In genomic region chr4:1628892-1629703, GRCh38 we compare ENCODE assay signal across 8 cellular contexts. TPM values are rescaled to one million over a fixed set of nuclear protein-coding genes. Genes with fewer than 3 reads are reported as not detected.
A peak's percentile ranks its signal among the peaks of the same experiment; 100 is the strongest.
DNase-seq lines count a peak whose midpoint lies in the region; ATAC-seq and TF ChIP-seq lines count a peak whose summit lies in the region.

No MANE protein-coding gene starts in this region.

- H3K9me3 ChIP-seq in SJSA1 (replicated peaks): no peaks in the 10 kb centered on the region
- no peaks in the 10 kb centered on the region for H3K9me3 ChIP-seq in prostate gland
- no peaks in the 10 kb centered on the region for H3K9me3 ChIP-seq in vagina

- DNase-seq in D341Med (ENCODE audit: low spot score) (peak; percentile 93), SJSA1 (ENCODE audit: low read depth in 1 of 2, low spot score in 2 of 2) (peak; percentile 19 to 49), Right ventricle myocardium inferior (ENCODE audit: missing footprints) (peak; percentile 87), prostate gland (ENCODE audit: low spot score) (peak; percentile 28), vagina (ENCODE audit: extremely low spot score in 2 of 2) (no peak)
- DNase-seq in activated gamma-delta T cell treated with anti-CD3 and anti-CD28 coated beads, Interleukin-2, amount 50 U/mL, for 16 hours (ENCODE audit: low read depth): peak; percentile 48

- H3K36me3 ChIP-seq in SJSA1 (no peaks in the 10 kb centered on the region), prostate gland (no peaks in the 10 kb centered on the region), vagina (no peaks in the 10 kb centered on the region)

- H3K4me3 ChIP-seq in SJSA1 (no peak overlapping the region), prostate gland (no peak overlapping the region), vagina (no peak overlapping the region)

- TF ChIP-seq CTCF in prostate gland (IDR thresholded peaks at IDR 0.05): peak; percentile 79 to 95 (median 90)
- TF ChIP-seq CTCF in vagina (IDR thresholded peaks at IDR 0.05): peak; percentile 66 to 90 (median 82)

- H3K4me1 ChIP-seq in SJSA1 (replicated peaks) (no peaks in the 10 kb centered on the region), prostate gland (replicated peaks) (no peaks in the 10 kb centered on the region), vagina (no peaks in the 10 kb centered on the region)

- ATAC-seq in HG03432 (IDR thresholded peaks at IDR 0.05; ENCODE audit: unreplicated experiment): peak; percentile 54
- ATAC-seq in Right ventricle myocardium inferior: peak; percentile 77
- ATAC-seq in HG03520 (IDR thresholded peaks at IDR 0.05; ENCODE audit: unreplicated experiment): no peak

- no peak for TF ChIP-seq POLR2A in prostate gland (IDR thresholded peaks at IDR 0.05)
- no peak for TF ChIP-seq POLR2A in vagina (IDR thresholded peaks at IDR 0.05)

- H3K27ac ChIP-seq in SJSA1 (no peak overlapping the region), prostate gland (no peak overlapping the region), vagina (no peak overlapping the region)

- 31% methylated on average over 19 of the region's 25 CpGs for WGBS in prostate gland

- intact Hi-C loops in Right ventricle myocardium inferior (cut with DNase I) (loop anchor here (2.0 kb wide), 1 partner anchor 272 kb away; no protein-coding TSS in a partner anchor), prostate gland (cut with DNase I) (no loop called here), vagina (cut with DNase I) (no loop called here)

- H3K27me3 ChIP-seq in SJSA1 (replicated peaks): no peaks in the 10 kb centered on the region
- H3K27me3 ChIP-seq in prostate gland (replicated peaks; ENCODE audit: insufficient read depth): no peaks in the 10 kb centered on the region
- H3K27me3 ChIP-seq in vagina: no peaks in the 10 kb centered on the region

RNA-seq across cellular contexts. Expression of gene FAM53A, which starts 55.0 kb away (rescaled TPM):
- total RNA-seq in SJSA1 (2014; rRNA removed; shearing (Covaris generic)): 0.39 TPM in 1 of 2 replicates, not detected in the other
- 0.49 TPM for total RNA-seq in Right ventricle myocardium inferior
- 10 to 100 TPM in 1 of 2 donors, 1 to 10 TPM in 1; 2.3 to 16.8 TPM for total RNA-seq in prostate gland
- 13.8 TPM for total RNA-seq in vagina

Comparison
In these comparisons a context has a peak if more than half of its experiments do, and no peak if none do; other contexts are left out.
1. DNase-seq: peak in D341Med (single experiment), SJSA1 (2 of 2), activated gamma-delta T cell treated with anti-CD3 and anti-CD28 coated beads, Interleukin-2, amount 50 U/mL, for 16 hours (single experiment), Right ventricle myocardium inferior (single experiment) and prostate gland (single experiment); none in vagina (0 of 2).